In the genomic region with DNA sequence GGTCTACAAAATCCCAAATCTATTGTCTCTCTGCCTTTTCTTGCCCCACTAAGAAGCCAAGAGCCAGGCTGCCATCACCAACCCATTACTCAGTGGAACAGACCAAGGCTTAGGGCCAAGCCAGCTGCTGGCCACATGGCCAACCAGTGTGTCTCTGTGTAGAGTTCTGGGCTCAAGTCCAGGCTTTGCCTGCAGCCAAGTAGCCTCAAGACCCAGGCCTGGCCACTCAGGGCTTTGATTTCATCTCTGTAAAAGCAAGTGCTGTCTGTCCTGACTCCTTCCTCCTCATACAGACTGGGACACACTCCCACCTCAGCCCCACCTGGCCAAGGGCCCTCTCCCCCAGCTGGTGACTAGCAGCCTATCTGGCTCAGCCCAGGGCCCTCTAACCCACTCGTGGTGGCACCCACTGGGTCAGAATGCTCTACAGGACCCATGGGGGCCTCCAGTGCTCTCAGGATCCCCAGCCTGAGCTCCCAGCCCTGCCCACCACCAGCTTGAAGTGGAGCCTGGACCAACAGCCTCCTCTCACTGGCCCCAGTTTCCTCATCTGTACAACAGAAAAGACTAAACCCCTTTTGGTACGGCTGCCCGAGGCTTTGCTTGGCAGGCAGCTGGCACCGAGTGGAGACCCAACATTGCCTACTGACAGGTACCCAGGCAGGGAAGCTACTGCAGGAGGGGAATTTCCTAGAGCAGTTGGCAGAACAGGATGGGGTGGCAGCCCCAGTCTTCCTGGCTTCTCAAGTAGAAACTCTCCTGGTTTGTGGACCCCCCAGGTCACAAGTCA, we compare ENCODE assay signal across 8 cellular contexts. TPM values are rescaled to one million over a fixed set of nuclear protein-coding genes. Genes with fewer than 3 reads are reported as not detected.
DNase-seq lines count a peak whose midpoint lies in the region; ATAC-seq and TF ChIP-seq lines count a peak whose summit lies in the region.

No MANE protein-coding gene starts in this region.

- POLR2A ChIA-PET in RWPE1 (lab: Yijun Ruan, JAX; ENCODE audit: low non-redundant PET), result interaction anchor here (0.8 kb wide), 1 partner anchor 15 kb away, joined by 3 read pairs; no protein-coding TSS in a partner anchor

- H3K9me3 ChIP-seq in DND-41 (ENCODE audit: insufficient read depth, low read length, severe bottlenecking) (no peaks in the 10 kb centered on the region), fibroblast of lung (ENCODE audit: control insufficient read depth, insufficient read depth, low read depth, low read length) (no peaks in the 10 kb centered on the region), ovary (no peaks in the 10 kb centered on the region)

- CTCF ChIA-PET in RWPE1 (lab: Yijun Ruan, JAX), result interaction anchor here (0.6 to 1.5 kb wide), 3 partner anchors 10 to 202 kb away, joined by 3 to 7 read pairs (median 5); no protein-coding TSS in a partner anchor

- no peak for TF ChIP-seq CTCF in DND-41 (IDR thresholded peaks at IDR 0.05; ENCODE audit: borderline replicate concordance, extremely low read depth, low read length, poor library complexity, severe bottlenecking)
- TF ChIP-seq CTCF in RWPE1 (conservative IDR thresholded peaks at IDR 0.05; ENCODE audit: low read depth), result no peak
- no peak for TF ChIP-seq CTCF in fibroblast of lung (conservative IDR thresholded peaks at IDR 0.05 in 1 of 2, IDR thresholded peaks at IDR 0.05 in 1 of 2; ENCODE audit: low read depth in 1 of 2, low read length in 2 of 2)
- no peak for TF ChIP-seq CTCF in ovary (IDR thresholded peaks at IDR 0.05)

- H2AFZ ChIP-seq in DND-41 (ENCODE audit: low read depth, low read length), result no peak overlapping the region
- no peak overlapping the region for H2AFZ ChIP-seq in fibroblast of lung (ENCODE audit: low read length)

- no peaks in the 10 kb centered on the region for H3K27me3 ChIP-seq in DND-41 (ENCODE audit: insufficient read depth, low read length, poor library complexity)
- H3K27me3 ChIP-seq in fibroblast of lung (ENCODE audit: control insufficient read depth, insufficient read depth, low read length), result no peaks in the 10 kb centered on the region
- H3K27me3 ChIP-seq in ovary, result no peaks in the 10 kb centered on the region

- H3K36me3 ChIP-seq in DND-41 (ENCODE audit: insufficient read depth, low read length) (peaks cover 36% of the 10 kb centered on the region), fibroblast of lung (ENCODE audit: control insufficient read depth, insufficient read depth, low read length) (peaks cover 28% of the 10 kb centered on the region), ovary (no peaks in the 10 kb centered on the region)

- H3K27ac ChIP-seq in DND-41 (ENCODE audit: low read length) (peak overlapping the region; percentile 90), RWPE1 (peak overlapping the region; percentile 97), fibroblast of lung (ENCODE audit: insufficient read depth, low read length) (peak overlapping the region; percentile 69), ovary (peak overlapping the region; percentile 41 to 56)

- H3K4me1 ChIP-seq in DND-41 (ENCODE audit: insufficient read depth, low read length), result peaks cover 61% of the 10 kb centered on the region
- H3K4me1 ChIP-seq in fibroblast of lung (ENCODE audit: control insufficient read depth, extremely low read depth, insufficient read depth, low read length), result peaks cover 54% of the 10 kb centered on the region
- H3K4me1 ChIP-seq in ovary (ENCODE audit: insufficient read depth), result peaks cover 43% of the 10 kb centered on the region

- intact Hi-C loops in ovary (cut with DNase I), result no loop called here

- 58 to 73% (median 70%) methylated on average over 4 of the region's 4 CpGs for WGBS in ovary, 3 donors

- peaks cover 22% of the 10 kb centered on the region for H4K20me1 ChIP-seq in DND-41 (ENCODE audit: insufficient read depth, low read length)
- H4K20me1 ChIP-seq in fibroblast of lung (ENCODE audit: control insufficient read depth, extremely low read depth, insufficient read depth, low read length), result no peaks in the 10 kb centered on the region

- ATAC-seq in DND-41 (ENCODE audit: insufficient read depth, low read depth), result no peak
- ATAC-seq in HG02981 (IDR thresholded peaks at IDR 0.05; ENCODE audit: unreplicated experiment), result no peak
- no peak for ATAC-seq in HG03571 (IDR thresholded peaks at IDR 0.05; ENCODE audit: unreplicated experiment)

- TF ChIP-seq EP300 in ovary (IDR thresholded peaks at IDR 0.05), result no peak

- DNase-seq in DND-41 (no peak), RWPE1 (ENCODE audit: low spot score) (no peak), fibroblast of lung (ENCODE audit: low read depth in 2 of 2) (peak; percentile 92 to 93), ovary (peak; percentile 63 to 77 (median 69)), NCI-H1048 (lab: John Stamatoyannopoulos, UW) (no peak), COLO668 (lab: John Stamatoyannopoulos, UW; ENCODE audit: unreplicated experiment) (no peak)

- H3K79me2 ChIP-seq in DND-41 (ENCODE audit: insufficient read depth, low read length) (peaks cover 28% of the 10 kb centered on the region), fibroblast of lung (ENCODE audit: control insufficient read depth, insufficient read depth, low read length) (peaks cover 65% of the 10 kb centered on the region)

- H3K4me2 ChIP-seq in DND-41 (ENCODE audit: insufficient read depth, low read length) (peak overlapping the region; percentile 95), fibroblast of lung (ENCODE audit: extremely low read depth, insufficient read depth, low read length) (peak overlapping the region; percentile 98)

- peak overlapping the region; percentile 71 for H3K9ac ChIP-seq in DND-41 (ENCODE audit: low read depth, low read length)
- peak overlapping the region; percentile 36 for H3K9ac ChIP-seq in fibroblast of lung (ENCODE audit: insufficient read depth, low read length)

- no peak for TF ChIP-seq POLR2A in ovary (IDR thresholded peaks at IDR 0.05)

- H3K4me3 ChIP-seq in DND-41 (ENCODE audit: low read depth in 1 of 2, low read length in 2 of 2), result peak overlapping the region in 1 of 2 experiments; percentile 72; a peak in 3 of 4 replicates
- peak overlapping the region; percentile 52 to 80 (median 65) for H3K4me3 ChIP-seq in fibroblast of lung (replicated peaks in 1 of 4; ENCODE audit: control extremely low read depth in 1 of 4, insufficient read depth in 1 of 4, low read depth in 3 of 4, low read length in 4 of 4)
- no peak overlapping the region for H3K4me3 ChIP-seq in ovary

RNA-seq across cellular contexts. Expression of a gene that starts 14.4 kb away (rescaled TPM):
- total RNA-seq in fibroblast of lung (51.9 and 77.6 TPM in 2 replicates), ovary (100 to 1,000 TPM in 3 of 7 donors, 10 to 100 TPM in 4; 30.3 to 190 (median 97.4) TPM)
- polyA plus RNA-seq in fibroblast of lung (29.7 and 49.1 TPM in 2 replicates), ovary (10 to 100 TPM; 24.3 to 44.3 TPM)
- polyA plus RNA-seq in fibroblast of lung (2012), result 73.7 and 109 TPM in 2 replicates
- polyA minus RNA-seq in fibroblast of lung (ENCODE audit: low replicate concordance), result 172 and 195 TPM in 2 replicates

Comparison
In these comparisons a context has a peak if more than half of its experiments do, and no peak if none do; other contexts are left out.
1. DNase-seq: peak in fibroblast of lung (2 of 2) and ovary (5 of 5); none in DND-41 (single experiment), RWPE1 (single experiment), NCI-H1048 (single experiment) and COLO668 (single experiment).
2. Peak in every context shown above with its lines, with median percentiles within 50 percentile points of each other: H3K27ac ChIP-seq.